In the genomic region with DNA sequence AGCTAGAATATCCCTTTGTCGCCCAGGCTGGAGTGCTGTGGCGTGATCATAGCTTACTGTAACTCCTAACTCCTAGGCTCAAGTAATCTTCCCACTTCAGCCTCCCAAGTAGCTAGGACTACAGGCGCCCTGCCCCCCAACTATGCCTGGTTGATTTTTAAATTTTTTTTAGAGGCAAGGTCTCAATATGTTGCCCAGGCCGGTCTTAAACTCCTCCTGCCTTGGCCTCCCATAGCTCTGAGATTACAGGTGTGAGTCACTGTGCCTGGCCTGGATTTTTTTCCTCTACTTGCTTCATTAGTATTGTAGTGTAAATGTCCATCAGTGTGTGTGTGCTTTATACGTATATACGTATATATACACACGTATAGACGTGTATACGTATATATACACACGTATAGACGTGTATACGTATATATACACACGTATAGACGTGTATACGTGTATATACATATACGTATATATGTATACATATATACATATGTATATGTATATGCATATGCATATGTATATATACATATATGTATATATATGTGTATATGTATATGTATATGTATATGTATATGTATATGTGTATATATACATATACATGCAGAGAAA, we compare ENCODE assay signal across 25 cellular contexts.
DNase-seq lines count a peak whose midpoint lies in the region; ATAC-seq and TF ChIP-seq lines count a peak whose summit lies in the region.
"Had no signal": no experiment of that assay in that cellular context is flagged by ENCODE, and none has a peak within 500 bp of the region (broad histone marks: within the 10 kb centered on the region; RNA-seq: fewer than 3 reads in every experiment).

No MANE protein-coding gene starts in this region.

- no TSS peak for BruUV-seq in IMR-90 (replicated peaks; lab: Mats Ljungman, UMichigan)

- DNase-seq in IMR-90, result peak; percentile 10
- peak; percentile 38 for DNase-seq in astrocyte of the hippocampus (ENCODE audit: low read depth, low spot score)
- DNase-seq in epithelial cell of prostate (ENCODE audit: low read depth, low spot score), result no peak
- no peak for DNase-seq in hippocampal formation (lab: John Stamatoyannopoulos, UW)
- no peak for DNase-seq in activated naive CD4-positive, alpha-beta T cell treated with Interleukin-2 at 50 U/mL for 16 hours
- DNase-seq: activated CD8-positive, alpha-beta memory T cell treated with anti-CD3 and anti-CD28 coated beads, Interleukin-2, amount 50 U/mL, for 48 hours; activated CD8-positive, alpha-beta T cell treated with anti-CD3 and anti-CD28 coated beads for 36 hours; activated naive CD4-positive, alpha-beta T cell treated with anti-CD3 and anti-CD28 coated beads, Interleukin-2, amount 50 U/mL, for 16 hours; Calu3; DMS79 treated with DMSO at 0.1 percent for 48 hours; gastrocnemius medialis; HFFc6; MV-4-11; NCI-H1436; NCI-H526 treated with DMSO at 0.1 percent for 48 hours; nephron progenitor cell; Peyer's patch; SIG-M5; stimulated activated CD4-positive, alpha-beta T cell treated with anti-CD3 and anti-CD28 coated beads, Interleukin-4, amount 100 ng/mL, for 24 hours; transverse colon had no signal

- no peaks in the 10 kb centered on the region for H4K20me1 ChIP-seq in IMR-90 (ENCODE audit: insufficient read depth, low read length)

- TF ChIP-seq CTCF in IMR-90 (conservative IDR thresholded peaks at IDR 0.05; ENCODE audit: low read depth, low read length), result no peak

- no peak overlapping the region for H3K23ac ChIP-seq in IMR-90 (ENCODE audit: low read depth, low read length)

- POLR2A ChIA-PET in IMR-90 (lab: Charles Lee; ENCODE audit: unreplicated experiment), result no interaction called here

- H3K27ac ChIP-seq in IMR-90 (ENCODE audit: insufficient read depth, low read length) (no peak overlapping the region), epithelial cell of prostate (peak overlapping the region; percentile 27), temporal lobe (ENCODE audit: low read depth, low read length) (peak overlapping the region; percentile 51)
- H3K27ac ChIP-seq: gastrocnemius medialis, hepatocyte, Peyer's patch, transverse colon had no signal

- H2BK5ac ChIP-seq in IMR-90 (ENCODE audit: low read depth, low read length, poor library complexity, severe bottlenecking), result no peak overlapping the region

- H2AFZ ChIP-seq in IMR-90 (replicated peaks; ENCODE audit: low read length, poor library complexity), result no peak overlapping the region
- H2AFZ ChIP-seq: hepatocyte had no signal

- dilution Hi-C loops in IMR-90 (cut with HindIII; ENCODE audit: low sequenced_read_pairs, unreplicated experiment), result no loop called here

- H2BK15ac ChIP-seq in IMR-90 (ENCODE audit: low read depth, low read length), result no peak overlapping the region

- H3K4me1 ChIP-seq in IMR-90 (ENCODE audit: control insufficient read depth, insufficient read depth, low read length), result 0 out of 2 replicates have a peak, but pooled peaks cover 1% of the 10 kb centered on the region
- H3K4me1 ChIP-seq: gastrocnemius medialis, Peyer's patch, transverse colon had no signal

- H3K36me3 ChIP-seq in IMR-90 (ENCODE audit: control insufficient read depth, insufficient read depth, low read length), result no peaks in the 10 kb centered on the region
- H3K36me3 ChIP-seq: Peyer's patch had no signal

- no peak overlapping the region for H3K4me3 ChIP-seq in IMR-90 (ENCODE audit: insufficient read depth, low read depth, low read length)
- H3K4me3 ChIP-seq: gastrocnemius medialis, hepatocyte, Peyer's patch, transverse colon had no signal

- no peak overlapping the region for H3K56ac ChIP-seq in IMR-90 (ENCODE audit: extremely low read depth, insufficient read depth, low read length)

- H3K9me3 ChIP-seq in IMR-90 (ENCODE audit: control insufficient read depth, insufficient read depth, low read length), result no peaks in the 10 kb centered on the region; the same call in 1 of the 2 replicates
- H3K9me3 ChIP-seq: gastrocnemius medialis, Peyer's patch, transverse colon had no signal

- intact Hi-C loops in IMR-90 (cut with micrococcal nuclease), result no loop called here

- H3K27me3 ChIP-seq in IMR-90 (ENCODE audit: control insufficient read depth, insufficient read depth, low read length), result no peaks in the 10 kb centered on the region
- H3K27me3 ChIP-seq: gastrocnemius medialis, hepatocyte, Peyer's patch, transverse colon had no signal

- H2BK120ac ChIP-seq in IMR-90 (ENCODE audit: low read depth, low read length), result no peak overlapping the region

- no peak overlapping the region for H3K9ac ChIP-seq in IMR-90 (ENCODE audit: low read depth, low read length)

- H2BK20ac ChIP-seq in IMR-90 (ENCODE audit: low read depth, low read length), result no peak overlapping the region

- H4K91ac ChIP-seq in IMR-90 (ENCODE audit: insufficient read depth, low read depth, low read length), result no peak overlapping the region

- H3K18ac ChIP-seq in IMR-90 (ENCODE audit: low read depth, low read length), result no peak overlapping the region

- WGBS in IMR-90 (ENCODE audit: extremely low coverage in 2 of 2, insufficient read length in 1 of 2), 2 experiments, result no CpG with 5 or more reads among the region's 16 CpGs

- H3K14ac ChIP-seq in IMR-90 (replicated peaks; ENCODE audit: low read depth, low read length), result no peak overlapping the region

- H3K4ac ChIP-seq in IMR-90 (ENCODE audit: low read depth, low read length), result no peak overlapping the region

- ATAC-seq in IMR-90 (ENCODE audit: low read depth) (no peak), HG03139 (IDR thresholded peaks at IDR 0.05; ENCODE audit: unreplicated experiment) (no peak)
- ATAC-seq: activated CD8-positive, alpha-beta T cell treated with anti-CD3 and anti-CD28 coated beads for 36 hours; activated T-helper 17 cell treated with anti-CD3 and anti-CD28 coated beads, Interleukin-2, amount 50 U/mL, for 72 hours; gastrocnemius medialis; left lobe of liver had no signal

- TF ChIP-seq POLR2A in IMR-90 (IDR thresholded peaks at IDR 0.05; ENCODE audit: low read depth, low read length), result no peak

- no peaks in the 10 kb centered on the region; the same call in 1 of the 2 replicates for H3K9me1 ChIP-seq in IMR-90 (ENCODE audit: insufficient read depth, low read length)

- H3K4me2 ChIP-seq in IMR-90 (ENCODE audit: low read depth, low read length), result no peak overlapping the region
- H3K4me2 ChIP-seq: hepatocyte had no signal

- H4K5ac ChIP-seq in IMR-90 (ENCODE audit: low read depth, low read length), result no peak overlapping the region

- no peak overlapping the region for H4K8ac ChIP-seq in IMR-90 (ENCODE audit: low read depth in 2 of 2, low read length in 2 of 2)

- CTCF ChIA-PET in IMR-90 (lab: Yijun Ruan, JAX), result interaction anchor here (1.1 kb wide), 1 partner anchor 11 kb away, joined by 3 read pairs; no protein-coding TSS in a partner anchor

- TF ChIP-seq RAD21 in IMR-90 (IDR thresholded peaks at IDR 0.05; ENCODE audit: low read length), result no peak

- no peak overlapping the region for H2AK5ac ChIP-seq in IMR-90 (ENCODE audit: low read depth, low read length)

- in situ Hi-C loops in IMR-90 (cut with MboI; ENCODE audit: low sequenced_read_pairs), result no loop called here

- H3K79me1 ChIP-seq in IMR-90 (ENCODE audit: low read depth in 1 of 2, low read length in 2 of 2), result peaks cover 4 to 13% of the 10 kb centered on the region in 2 experiments; a peak in 3 of 4 replicates

- H2AK9ac ChIP-seq in IMR-90 (replicated peaks; ENCODE audit: low read depth, low read length, poor library complexity), result no peak overlapping the region

TF ChIP-seq in IMR-90, 13 proteins besides CTCF, POLR2A, EP300 and RAD21:
- TF ChIP-seq CHD1 (IDR thresholded peaks at IDR 0.05; ENCODE audit: low read depth, low read length), result no peak
- TF ChIP-seq CEBPB (IDR thresholded peaks at IDR 0.05; ENCODE audit: low read depth, low read length), result no peak
TF ChIP-seq in IMR-90: peak in this region for 0.

Comparison
In these comparisons a context has a peak if more than half of its experiments do, and no peak if none do; other contexts are left out.
1. DNase-seq: peak in IMR-90 (single experiment) and astrocyte of the hippocampus (single experiment); none in epithelial cell of prostate (single experiment), hippocampal formation (0 of 2) and activated naive CD4-positive, alpha-beta T cell treated with Interleukin-2 at 50 U/mL for 16 hours (single experiment).